In the genomic region with DNA sequence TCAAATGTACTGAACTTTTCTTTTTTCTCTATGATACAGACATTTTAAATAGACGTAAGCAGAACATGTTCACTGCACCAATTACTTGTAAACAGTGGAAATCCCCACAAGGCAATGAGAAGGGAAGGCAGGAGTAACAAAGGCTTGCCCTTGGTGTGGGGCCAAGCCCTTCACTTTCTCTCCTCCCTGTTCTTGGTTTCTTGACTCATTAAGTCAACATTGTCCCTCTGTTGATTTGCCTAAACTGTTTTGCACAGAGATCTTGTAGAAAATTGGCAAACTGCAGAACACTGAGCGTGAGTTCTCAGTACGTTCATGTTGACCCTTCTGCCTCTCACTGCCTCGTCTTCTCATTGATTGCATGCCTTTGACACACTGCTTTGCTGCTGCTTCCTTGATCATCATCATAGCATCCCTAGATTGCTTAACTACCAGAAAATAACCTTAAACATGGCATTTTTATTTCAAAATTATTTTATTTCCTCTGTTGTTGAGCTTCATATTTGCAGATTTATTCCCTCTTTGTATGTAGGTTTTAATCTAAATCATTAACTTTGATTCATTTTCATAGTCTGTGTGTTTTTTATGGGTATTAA, we compare ENCODE assay signal across 8 cellular contexts.
DNase-seq lines count a peak whose midpoint lies in the region; ATAC-seq lines count a peak whose summit lies in the region.

No MANE protein-coding gene starts in this region.

- H3K27me3 ChIP-seq in iPS-18a (ENCODE audit: control insufficient read depth, insufficient read depth, low read length) (no peaks in the 10 kb centered on the region), Karpas-422 (ENCODE audit: low read length) (no peaks in the 10 kb centered on the region)

- H3K9ac ChIP-seq in iPS-18a (ENCODE audit: low read length) (no peak overlapping the region), Karpas-422 (ENCODE audit: low read length) (no peak overlapping the region)

- peak; percentile 48 for ATAC-seq in GM18499 (IDR thresholded peaks at IDR 0.05; ENCODE audit: insufficient read depth, unreplicated experiment)
- ATAC-seq in HG02763 (IDR thresholded peaks at IDR 0.05; ENCODE audit: unreplicated experiment), result peak; percentile 58

- no peaks in the 10 kb centered on the region for H3K79me2 ChIP-seq in Karpas-422 (ENCODE audit: low read length)

- no peak overlapping the region for H3K4me2 ChIP-seq in Karpas-422 (ENCODE audit: low read depth, low read length, poor library complexity, severe bottlenecking)

- H3K9me3 ChIP-seq in iPS-18a (ENCODE audit: control insufficient read depth, low read depth, low read length), result no peaks in the 10 kb centered on the region
- H3K9me3 ChIP-seq in Karpas-422 (ENCODE audit: low read length), result no peaks in the 10 kb centered on the region

- H3K4me3 ChIP-seq in iPS-18a (ENCODE audit: low read length), result peak overlapping the region; percentile 15
- no peak overlapping the region for H3K4me3 ChIP-seq in Karpas-422 (ENCODE audit: low read length)

- H3K4me1 ChIP-seq in iPS-18a (ENCODE audit: control insufficient read depth, low read depth, low read length), result peaks cover 45% of the 10 kb centered on the region
- H3K4me1 ChIP-seq in Karpas-422 (ENCODE audit: low read length), result no peaks in the 10 kb centered on the region

- no peak overlapping the region for H2AFZ ChIP-seq in Karpas-422 (ENCODE audit: low read length)

- H3K36me3 ChIP-seq in iPS-18a (ENCODE audit: control insufficient read depth, low read depth, low read length) (no peaks in the 10 kb centered on the region), Karpas-422 (ENCODE audit: insufficient read depth, low read length) (no peaks in the 10 kb centered on the region)

- H3K27ac ChIP-seq in iPS-18a (ENCODE audit: low read length) (no peak overlapping the region), Karpas-422 (ENCODE audit: low read length) (no peak overlapping the region)

- peak; percentile 20 for DNase-seq in T1000 (lab: John Stamatoyannopoulos, UW)
- DNase-seq in KG1 (lab: John Stamatoyannopoulos, UW), result no peak
- DNase-seq in Karpas-422, result no peak
- no peak for DNase-seq in NCI-H82 (lab: John Stamatoyannopoulos, UW)
- no peak for DNase-seq in activated CD4-positive, CD25-positive, alpha-beta regulatory T cell (lab: John Stamatoyannopoulos, UW)

- H3K9me2 ChIP-seq in Karpas-422 (replicated peaks; ENCODE audit: insufficient read depth, low read length), result no peaks in the 10 kb centered on the region

- 0 out of 2 replicates have a peak, but pooled peaks cover 3% of the 10 kb centered on the region for H4K20me1 ChIP-seq in Karpas-422 (ENCODE audit: insufficient read depth, low read depth, low read length)
